Comparison of ENCODE assay signal across 8 cellular contexts in genomic region chr20:50980071-50980681, GRCh38. TPM values are rescaled to one million over a fixed set of nuclear protein-coding genes. Genes with fewer than 3 reads are reported as not detected.
A peak's percentile ranks its signal among the peaks of the same experiment; 100 is the strongest.
DNase-seq lines count a peak whose midpoint lies in the region; ATAC-seq, FAIRE-seq and TF ChIP-seq lines count a peak whose summit lies in the region.

No MANE protein-coding gene starts in this region.

- H3K36me3 ChIP-seq in HepG2 (replicated peaks in 1 of 2; ENCODE audit: control insufficient read depth in 1 of 2, insufficient read depth in 2 of 2, low read length in 2 of 2), result no peaks in the 10 kb centered on the region

- H3K27ac ChIP-seq in HepG2 (ENCODE audit: extremely low read length, insufficient read depth, low read length), result no peak overlapping the region

- peaks cover 45% of the 10 kb centered on the region for H3K4me1 ChIP-seq in HepG2 (ENCODE audit: insufficient read depth, low read length)

- peaks cover 9 to 53% of the 10 kb centered on the region in 2 experiments; a peak in 4 of 5 replicates for H3K27me3 ChIP-seq in HepG2 (ENCODE audit: control insufficient read depth in 1 of 2, insufficient read depth in 2 of 2, low read length in 2 of 2)

- WGBS in HepG2 (ENCODE audit: low lambda C conversion rate), result 8% methylated on average over 8 of the region's 8 CpGs

- no peak for TF ChIP-seq POLR2A in HepG2 (IDR thresholded peaks at IDR 0.05; ENCODE audit: insufficient read depth in 1 of 2, low read depth in 2 of 2, low read length in 2 of 2)

- H3K36me3 Mint-ChIP-seq in activated naive CD4-positive, alpha-beta T cell treated with anti-CD3 and anti-CD28 coated beads, Interleukin-2, amount 50 U/mL, for 72 hours, result no peaks in the 10 kb centered on the region

- H3K27ac Mint-ChIP-seq in activated naive CD4-positive, alpha-beta T cell treated with anti-CD3 and anti-CD28 coated beads, Interleukin-2, amount 50 U/mL, for 72 hours, result peak overlapping the region; percentile 76 to 90

- H3K9me3 Mint-ChIP-seq in activated naive CD4-positive, alpha-beta T cell treated with anti-CD3 and anti-CD28 coated beads, Interleukin-2, amount 50 U/mL, for 72 hours, result no peaks in the 10 kb centered on the region

- ATAC-seq in activated naive CD4-positive, alpha-beta T cell treated with anti-CD3 and anti-CD28 coated beads, Interleukin-2, amount 50 U/mL, for 72 hours, result peak; percentile 87 to 92
- ATAC-seq in HepG2 (no peak; the same call in 2 of the 3 replicates), GM18868 (IDR thresholded peaks at IDR 0.05; ENCODE audit: unreplicated experiment) (no peak), HG03175 (IDR thresholded peaks at IDR 0.05; ENCODE audit: unreplicated experiment) (no peak), HG03460 (IDR thresholded peaks at IDR 0.05; ENCODE audit: unreplicated experiment) (no peak)

- FAIRE-seq in HepG2 (lab: Jason Lieb, UNC), result no peak

- TF ChIP-seq EP300 in HepG2 (IDR thresholded peaks at IDR 0.05; ENCODE audit: low read depth in 2 of 2, low read length in 2 of 2) (peak in 1 of 2 experiments; percentile 37; a peak in 2 of 4 replicates), HepG2 (CRISPR knock-in tag; IDR thresholded peaks at IDR 0.05; ENCODE audit: borderline replicate concordance) (no peak)

- TF ChIP-seq RAD21 in HepG2 (CRISPR knock-in tag; IDR thresholded peaks at IDR 0.05), result no peak

- no peak overlapping the region for H3K9ac ChIP-seq in HepG2 (ENCODE audit: insufficient read depth, low read depth, low read length)

- H2AFZ ChIP-seq in HepG2 (ENCODE audit: low read length), result no peak overlapping the region

- H3K4me3 ChIP-seq in HepG2 (replicated peaks in 1 of 3; ENCODE audit: insufficient read depth in 1 of 3, low read depth in 2 of 3, low read length in 3 of 3), result no peak overlapping the region

- no peaks in the 10 kb centered on the region for H3K79me2 ChIP-seq in HepG2 (ENCODE audit: insufficient read depth, low read length)

- TF ChIP-seq CTCF in HepG2 (CRISPR knock-in tag; IDR thresholded peaks at IDR 0.05), result no peak

- POLR2A ChIA-PET in HepG2 (lab: Yijun Ruan, JAX), result no interaction called here

- intact Hi-C loops in HepG2 (cut with micrococcal nuclease; ENCODE audit: unreplicated experiment), result loop anchor here (5.0 to 10.0 kb wide), 4 partner anchors 188 to 645 kb away; partner anchors contain the start of gene NFATC2

- CTCF ChIA-PET in HepG2 (lab: Yijun Ruan, JAX; ENCODE audit: low intra/inter-chr PET ratio, low total read pairs), result interaction anchor here (3.3 kb wide), 1 partner anchor 326 kb away, joined by 18 read pairs; no protein-coding TSS in a partner anchor

- no TSS peak for BruUV-seq in HepG2 (replicated peaks; lab: Mats Ljungman, UMichigan)

- in situ Hi-C loops in HepG2 (cut with HindIII; ENCODE audit: extremely low pct_ligation_motif_present, low pct_unique_long_range_greater_than_20kb), result loop anchor here (25.0 kb wide), 2 partner anchors 607 to 1107 kb away; no protein-coding TSS in a partner anchor

- no peaks in the 10 kb centered on the region for H4K20me1 ChIP-seq in HepG2 (ENCODE audit: insufficient read depth, low read length)

- H3K4me2 ChIP-seq in HepG2 (ENCODE audit: low read depth, low read length), result no peak overlapping the region

- DNase-seq in AG08396 (ENCODE audit: low spot score) (peak; percentile 86), HS-5 (ENCODE audit: low read depth) (peak; percentile 100), HepG2 (ENCODE audit: low spot score) (peak; percentile 64), superior temporal gyrus (ENCODE audit: extremely low spot score) (no peak)
- DNase-seq in activated naive CD4-positive, alpha-beta T cell treated with anti-CD3 and anti-CD28 coated beads, Interleukin-2, amount 50 U/mL, for 72 hours (ENCODE audit: low spot score in 2 of 2), result peak; percentile 40 to 63

- no peaks in the 10 kb centered on the region for H3K9me3 ChIP-seq in HepG2 (ENCODE audit: low read length)

RNA-seq across cellular contexts. Expression of gene MOCS3, which starts 21.6 kb away (rescaled TPM):
- total RNA-seq in activated naive CD4-positive, alpha-beta T cell treated with anti-CD3 and anti-CD28 coated beads, Interleukin-2, amount 50 U/mL, for 72 hours, result 1 to 10 TPM; 2.4 to 4.3 TPM
- total RNA-seq in HepG2 (2016; rRNA removed; fragmentation: Illumina TruSeq; extraction: Trizol), result 8.4 and 9.7 TPM in 2 replicates
- 1.2 and 1.3 TPM in 2 replicates for total RNA-seq in HepG2 (2016; cell fraction: cytosol; rRNA removed; fragmentation: Illumina TruSeq; extraction: Trizol; ENCODE audit: low read depth)
- total RNA-seq in HepG2 (2016; cell fraction: insoluble cytoplasmic fraction; rRNA removed; fragmentation: Illumina TruSeq; extraction: Trizol), result 7.8 and 8.8 TPM in 2 replicates
- total RNA-seq in HepG2 (2016; cell fraction: membrane; rRNA removed; fragmentation: Illumina TruSeq; extraction: Trizol), result 3.7 and 4.2 TPM in 2 replicates
- total RNA-seq in HepG2 (2016; cell fraction: nucleus; rRNA removed; fragmentation: Illumina TruSeq; extraction: Trizol), result 5.4 and 5.7 TPM in 2 replicates
- polyA plus RNA-seq in HepG2 (2011; rRNA removed), result 3.7 and 4.1 TPM in 2 replicates
- 4.0 and 4.1 TPM in 2 replicates for polyA plus RNA-seq in HepG2 (2011; cell fraction: cytosol; rRNA removed)
- 2.9 and 3.2 TPM in 2 replicates for polyA plus RNA-seq in HepG2 (2011; cell fraction: nucleus; rRNA removed)
- polyA plus RNA-seq in HepG2 (2012), result 2.7 and 3.3 TPM in 2 replicates
- 0.53 and 0.58 TPM in 2 replicates for polyA plus RNA-seq in HepG2 (2016; cell fraction: cytosol; fragmentation: Illumina TruSeq; extraction: Trizol; ENCODE audit: low read depth)
- 7.8 and 8.0 TPM in 2 replicates for polyA plus RNA-seq in HepG2 (2016; cell fraction: insoluble cytoplasmic fraction; fragmentation: Illumina TruSeq; extraction: Trizol; ENCODE audit: low read depth)
- polyA plus RNA-seq in HepG2 (2016; cell fraction: membrane; fragmentation: Illumina TruSeq; extraction: Trizol; ENCODE audit: low read depth), result 1.7 and 2.1 TPM in 2 replicates
- 4.3 and 4.4 TPM in 2 replicates for polyA plus RNA-seq in HepG2 (2016; cell fraction: nucleus; fragmentation: Illumina TruSeq; extraction: Trizol; ENCODE audit: insufficient read depth, low read depth)
- 14.6 and 20.7 TPM in 2 replicates for polyA minus RNA-seq in HepG2 (2011; rRNA and poly(A)+ RNA removed; ENCODE audit: low replicate concordance)
- polyA minus RNA-seq in HepG2 (2011; cell fraction: cytosol; rRNA and poly(A)+ RNA removed), result 6.3 and 6.7 TPM in 2 replicates
- 12.4 and 13.6 TPM in 2 replicates for polyA minus RNA-seq in HepG2 (2011; cell fraction: nucleus; rRNA and poly(A)+ RNA removed)

RNA-seq across cellular contexts. Expression of gene DPM1, which starts 21.8 kb away (rescaled TPM):
- 10 to 100 TPM; 53.0 to 58.0 TPM for total RNA-seq in activated naive CD4-positive, alpha-beta T cell treated with anti-CD3 and anti-CD28 coated beads, Interleukin-2, amount 50 U/mL, for 72 hours
- total RNA-seq in HepG2 (2016; rRNA removed; fragmentation: Illumina TruSeq; extraction: Trizol), result 161 and 187 TPM in 2 replicates
- total RNA-seq in HepG2 (2016; cell fraction: cytosol; rRNA removed; fragmentation: Illumina TruSeq; extraction: Trizol; ENCODE audit: low read depth), result 32.3 and 33.7 TPM in 2 replicates
- 167 and 188 TPM in 2 replicates for total RNA-seq in HepG2 (2016; cell fraction: insoluble cytoplasmic fraction; rRNA removed; fragmentation: Illumina TruSeq; extraction: Trizol)
- total RNA-seq in HepG2 (2016; cell fraction: membrane; rRNA removed; fragmentation: Illumina TruSeq; extraction: Trizol), result 30.4 and 39.3 TPM in 2 replicates
- total RNA-seq in HepG2 (2016; cell fraction: nucleus; rRNA removed; fragmentation: Illumina TruSeq; extraction: Trizol), result 102 and 109 TPM in 2 replicates
- 75.7 and 83.2 TPM in 2 replicates for polyA plus RNA-seq in HepG2 (2011; rRNA removed)
- 67.0 and 87.1 TPM in 2 replicates for polyA plus RNA-seq in HepG2 (2011; cell fraction: cytosol; rRNA removed)
- polyA plus RNA-seq in HepG2 (2011; cell fraction: nucleus; rRNA removed), result 40.6 and 43.3 TPM in 2 replicates
- 92.8 and 103 TPM in 2 replicates for polyA plus RNA-seq in HepG2 (2012)
- polyA plus RNA-seq in HepG2 (2016; cell fraction: cytosol; fragmentation: Illumina TruSeq; extraction: Trizol; ENCODE audit: low read depth), result 19.8 and 20.9 TPM in 2 replicates
- polyA plus RNA-seq in HepG2 (2016; cell fraction: insoluble cytoplasmic fraction; fragmentation: Illumina TruSeq; extraction: Trizol; ENCODE audit: low read depth), result 215 and 249 TPM in 2 replicates
- polyA plus RNA-seq in HepG2 (2016; cell fraction: membrane; fragmentation: Illumina TruSeq; extraction: Trizol; ENCODE audit: low read depth), result 27.9 and 30.1 TPM in 2 replicates
- polyA plus RNA-seq in HepG2 (2016; cell fraction: nucleus; fragmentation: Illumina TruSeq; extraction: Trizol; ENCODE audit: insufficient read depth, low read depth), result 177 and 193 TPM in 2 replicates
- polyA minus RNA-seq in HepG2 (2011; rRNA and poly(A)+ RNA removed; ENCODE audit: low replicate concordance), result 23.1 and 28.4 TPM in 2 replicates
- polyA minus RNA-seq in HepG2 (2011; cell fraction: cytosol; rRNA and poly(A)+ RNA removed), result 38.3 and 41.9 TPM in 2 replicates
- polyA minus RNA-seq in HepG2 (2011; cell fraction: nucleus; rRNA and poly(A)+ RNA removed), result 49.6 and 51.1 TPM in 2 replicates

RNA-seq across cellular contexts. Expression of gene KCNG1, which starts 42.7 kb away (rescaled TPM):
- under 1 TPM in 1 of 2 donors, not detected in 1; 0.86 TPM for total RNA-seq in activated naive CD4-positive, alpha-beta T cell treated with anti-CD3 and anti-CD28 coated beads, Interleukin-2, amount 50 U/mL, for 72 hours
- total RNA-seq in HepG2 (2016; rRNA removed; fragmentation: Illumina TruSeq; extraction: Trizol), result not detected in 2 replicates
- not detected in 2 replicates for total RNA-seq in HepG2 (2016; cell fraction: cytosol; rRNA removed; fragmentation: Illumina TruSeq; extraction: Trizol; ENCODE audit: low read depth)
- not detected in 2 replicates for total RNA-seq in HepG2 (2016; cell fraction: insoluble cytoplasmic fraction; rRNA removed; fragmentation: Illumina TruSeq; extraction: Trizol)
- not detected in 2 replicates for total RNA-seq in HepG2 (2016; cell fraction: membrane; rRNA removed; fragmentation: Illumina TruSeq; extraction: Trizol)
- total RNA-seq in HepG2 (2016; cell fraction: nucleus; rRNA removed; fragmentation: Illumina TruSeq; extraction: Trizol), result not detected in 2 replicates
- not detected in 2 replicates for polyA plus RNA-seq in HepG2 (2011; rRNA removed)
- polyA plus RNA-seq in HepG2 (2011; cell fraction: cytosol; rRNA removed), result not detected in 2 replicates
- polyA plus RNA-seq in HepG2 (2011; cell fraction: nucleus; rRNA removed), result not detected in 2 replicates
- polyA plus RNA-seq in HepG2 (2012), result not detected in 2 replicates
- not detected in 2 replicates for polyA plus RNA-seq in HepG2 (2016; cell fraction: cytosol; fragmentation: Illumina TruSeq; extraction: Trizol; ENCODE audit: low read depth)
- polyA plus RNA-seq in HepG2 (2016; cell fraction: insoluble cytoplasmic fraction; fragmentation: Illumina TruSeq; extraction: Trizol; ENCODE audit: low read depth), result not detected in 2 replicates
- not detected in 2 replicates for polyA plus RNA-seq in HepG2 (2016; cell fraction: membrane; fragmentation: Illumina TruSeq; extraction: Trizol; ENCODE audit: low read depth)
- not detected in 2 replicates for polyA plus RNA-seq in HepG2 (2016; cell fraction: nucleus; fragmentation: Illumina TruSeq; extraction: Trizol; ENCODE audit: insufficient read depth, low read depth)
- not detected in 2 replicates for polyA minus RNA-seq in HepG2 (2011; rRNA and poly(A)+ RNA removed; ENCODE audit: low replicate concordance)
- polyA minus RNA-seq in HepG2 (2011; cell fraction: cytosol; rRNA and poly(A)+ RNA removed), result not detected in 2 replicates
- not detected in 2 replicates for polyA minus RNA-seq in HepG2 (2011; cell fraction: nucleus; rRNA and poly(A)+ RNA removed)

RNA-seq across cellular contexts. Expression of gene ADNP, which starts 48.9 kb away (rescaled TPM):
- total RNA-seq in activated naive CD4-positive, alpha-beta T cell treated with anti-CD3 and anti-CD28 coated beads, Interleukin-2, amount 50 U/mL, for 72 hours, result 10 to 100 TPM; 65.1 to 70.7 TPM
- 21.5 and 60.7 TPM in 2 replicates for total RNA-seq in HepG2 (2016; rRNA removed; fragmentation: Illumina TruSeq; extraction: Trizol)
- total RNA-seq in HepG2 (2016; cell fraction: cytosol; rRNA removed; fragmentation: Illumina TruSeq; extraction: Trizol; ENCODE audit: low read depth), result 3.6 and 4.4 TPM in 2 replicates
- total RNA-seq in HepG2 (2016; cell fraction: insoluble cytoplasmic fraction; rRNA removed; fragmentation: Illumina TruSeq; extraction: Trizol), result 17.8 and 59.9 TPM in 2 replicates
- total RNA-seq in HepG2 (2016; cell fraction: membrane; rRNA removed; fragmentation: Illumina TruSeq; extraction: Trizol), result 20.1 and 20.5 TPM in 2 replicates
- 51.3 and 55.1 TPM in 2 replicates for total RNA-seq in HepG2 (2016; cell fraction: nucleus; rRNA removed; fragmentation: Illumina TruSeq; extraction: Trizol)
- 21.0 and 22.3 TPM in 2 replicates for polyA plus RNA-seq in HepG2 (2011; rRNA removed)
- polyA plus RNA-seq in HepG2 (2011; cell fraction: cytosol; rRNA removed), result 11.3 and 19.3 TPM in 2 replicates
- 30.4 and 32.5 TPM in 2 replicates for polyA plus RNA-seq in HepG2 (2011; cell fraction: nucleus; rRNA removed)
- 45.9 and 50.4 TPM in 2 replicates for polyA plus RNA-seq in HepG2 (2012)
- polyA plus RNA-seq in HepG2 (2016; cell fraction: cytosol; fragmentation: Illumina TruSeq; extraction: Trizol; ENCODE audit: low read depth), result 2.9 and 3.3 TPM in 2 replicates
- polyA plus RNA-seq in HepG2 (2016; cell fraction: insoluble cytoplasmic fraction; fragmentation: Illumina TruSeq; extraction: Trizol; ENCODE audit: low read depth), result 57.9 and 63.1 TPM in 2 replicates
- polyA plus RNA-seq in HepG2 (2016; cell fraction: membrane; fragmentation: Illumina TruSeq; extraction: Trizol; ENCODE audit: low read depth), result 8.8 and 9.4 TPM in 2 replicates
- 78.5 and 79.2 TPM in 2 replicates for polyA plus RNA-seq in HepG2 (2016; cell fraction: nucleus; fragmentation: Illumina TruSeq; extraction: Trizol; ENCODE audit: insufficient read depth, low read depth)
- 22.3 and 32.8 TPM in 2 replicates for polyA minus RNA-seq in HepG2 (2011; rRNA and poly(A)+ RNA removed; ENCODE audit: low replicate concordance)
- polyA minus RNA-seq in HepG2 (2011; cell fraction: cytosol; rRNA and poly(A)+ RNA removed), result 29.7 and 42.9 TPM in 2 replicates
- polyA minus RNA-seq in HepG2 (2011; cell fraction: nucleus; rRNA and poly(A)+ RNA removed), result 74.0 and 91.4 TPM in 2 replicates

Comparison
In these comparisons a context has a peak if more than half of its experiments do, and no peak if none do; other contexts are left out.
1. ATAC-seq: peak in activated naive CD4-positive, alpha-beta T cell treated with anti-CD3 and anti-CD28 coated beads, Interleukin-2, amount 50 U/mL, for 72 hours (2 of 2); none in HepG2 (single experiment), GM18868 (single experiment), HG03175 (single experiment) and HG03460 (single experiment).